In genomic region chr16:69444873-69445517, GRCh38 we compare ENCODE assay signal across 8 cellular contexts. TPM values are rescaled to one million over a fixed set of nuclear protein-coding genes. Genes with fewer than 3 reads are reported as not detected.
DNase-seq lines count a peak whose midpoint lies in the region; ATAC-seq and TF ChIP-seq lines count a peak whose summit lies in the region.

No MANE protein-coding gene starts in this region.

- peaks cover 10 to 20% of the 10 kb centered on the region in 2 donors for H3K4me1 ChIP-seq in mucosa of rectum (ENCODE audit: control insufficient read depth in 2 of 2, insufficient read depth in 2 of 2, low read length in 2 of 2)

- DNase-seq in A172 (ENCODE audit: low spot score): peak; percentile 21
- DNase-seq in M059J (ENCODE audit: low read depth): peak; percentile 11
- peak; percentile 43 for DNase-seq in choroid plexus epithelial cell (ENCODE audit: low read depth)
- no peak for DNase-seq in NCI-H2227 (lab: John Stamatoyannopoulos, UW; ENCODE audit: unreplicated experiment)
- no peak for DNase-seq in GM13977 (ENCODE audit: low spot score)

- TF ChIP-seq CTCF in choroid plexus epithelial cell (conservative IDR thresholded peaks at IDR 0.05; ENCODE audit: low read depth, low read length): no peak
- no peak for TF ChIP-seq CTCF in GM13977 (IDR thresholded peaks at IDR 0.05; ENCODE audit: extremely low read depth, insufficient read depth, missing control alignments)

- peak overlapping the region; percentile 62 to 84 for H3K27ac ChIP-seq in mucosa of rectum (ENCODE audit: low read depth in 2 of 2, low read length in 2 of 2)

- in situ Hi-C loops in GM13977 (cut with MboI; ENCODE audit: low pct_unique_long_range_greater_than_20kb, low sequenced_read_pairs, unreplicated experiment): no loop called here

- peaks cover 8 to 10% of the 10 kb centered on the region in 2 donors for H3K36me3 ChIP-seq in mucosa of rectum (ENCODE audit: control insufficient read depth in 2 of 2, insufficient read depth in 2 of 2, low read length in 2 of 2)

- no peaks in the 10 kb centered on the region for H3K9me3 ChIP-seq in mucosa of rectum (ENCODE audit: control insufficient read depth in 2 of 2, low read length in 2 of 2)

- no peak for ATAC-seq in HG03460 (IDR thresholded peaks at IDR 0.05; ENCODE audit: unreplicated experiment)
- ATAC-seq in GM18517 (IDR thresholded peaks at IDR 0.05; ENCODE audit: unreplicated experiment): no peak

- H3K9ac ChIP-seq in mucosa of rectum (ENCODE audit: low read depth in 1 of 2, low read length in 2 of 2): peak overlapping the region; percentile 15 to 39

- H3K27me3 ChIP-seq in mucosa of rectum (ENCODE audit: control insufficient read depth in 2 of 2, insufficient read depth in 2 of 2, low read length in 2 of 2): no peaks in the 10 kb centered on the region

- H3K4me3 ChIP-seq in choroid plexus epithelial cell (ENCODE audit: low read depth, low read length) (no peak overlapping the region), mucosa of rectum (ENCODE audit: low read length in 2 of 2) (peak overlapping the region in 1 of 2 donors; percentile 42)

RNA-seq across cellular contexts. Expression of gene CYB5B, which starts 20.6 kb away (rescaled TPM):
- total RNA-seq in A172 (2014; rRNA removed; shearing (Covaris generic)): 213 and 231 TPM in 2 replicates
- 132 and 206 TPM in 2 replicates for total RNA-seq in M059J (2014; rRNA removed; shearing (Covaris generic))

RNA-seq across cellular contexts. Expression of gene TERF2, which starts 59.2 kb away (rescaled TPM):
- 11.7 and 17.5 TPM in 2 replicates for total RNA-seq in A172 (2014; rRNA removed; shearing (Covaris generic))
- total RNA-seq in M059J (2014; rRNA removed; shearing (Covaris generic)): 16.0 and 35.9 TPM in 2 replicates

Comparison
In these comparisons a context has a peak if more than half of its experiments do, and no peak if none do; other contexts are left out.
1. DNase-seq: peak in A172 (single experiment), M059J (single experiment) and choroid plexus epithelial cell (single experiment); none in NCI-H2227 (single experiment) and GM13977 (single experiment).